ENCODE assay signal across 16 cellular contexts in genomic region chr16:31893824-31894223, GRCh38. TPM values are rescaled to one million over a fixed set of nuclear protein-coding genes. Genes with fewer than 3 reads are reported as not detected.
DNase-seq lines count a peak whose midpoint lies in the region; ATAC-seq and TF ChIP-seq lines count a peak whose summit lies in the region.
"Had no signal": no experiment of that assay in that cellular context is flagged by ENCODE, and none has a peak within 500 bp of the region (broad histone marks: within the 10 kb centered on the region; RNA-seq: fewer than 3 reads in every experiment).

No MANE protein-coding gene starts in this region.

- H3K4me1 Mint-ChIP-seq in activated CD8-positive, alpha-beta T cell treated with anti-CD3 and anti-CD28 coated beads for 36 hours (ENCODE audit: low read depth) = peaks cover 79% of the 10 kb centered on the region
- peaks cover 17% of the 10 kb centered on the region for H3K4me1 Mint-ChIP-seq in activated CD8-positive, alpha-beta T cell treated with anti-CD3 and anti-CD28 coated beads, Interleukin-2, amount 10 ng/mL, durations not matched to agents 7 days and 5 days (ENCODE audit: low read depth)
- H3K4me1 Mint-ChIP-seq in CD4-positive, alpha-beta memory T cell = peaks cover 28 to 71% (median 54%) of the 10 kb centered on the region in 4 donors
- peaks cover 69% of the 10 kb centered on the region for H3K4me1 Mint-ChIP-seq in activated naive CD8-positive, alpha-beta T cell (ENCODE audit: low read depth)
- H3K4me1 Mint-ChIP-seq in naive B cell = peaks cover 28 to 36% (median 35%) of the 10 kb centered on the region in 3 donors

- CTCF ChIA-PET in activated CD8-positive, alpha-beta T cell treated with anti-CD3 and anti-CD28 coated beads for 36 hours (lab: Charles Lee) = interaction anchor here (1.2 kb wide), 2 partner anchors 21 to 203 kb away, joined by 3 read pairs; no protein-coding TSS in a partner anchor
- CTCF ChIA-PET in activated CD8-positive, alpha-beta T cell treated with anti-CD3 and anti-CD28 coated beads, Interleukin-2, amount 10 ng/mL, durations not matched to agents 7 days and 5 days (lab: Charles Lee) = interaction anchor here (1.3 kb wide), 1 partner anchor 25 kb away, joined by 3 read pairs; no protein-coding TSS in a partner anchor
- CTCF ChIA-PET in CD4-positive, alpha-beta memory T cell (lab: Charles Lee; ENCODE audit: partially characterized antibody) = interaction anchor here (0.9 to 1.5 kb wide), 2 partner anchors 25 to 35 kb away, joined by 3 to 5 read pairs; no protein-coding TSS in a partner anchor

- POLR2A ChIA-PET in activated CD8-positive, alpha-beta T cell treated with anti-CD3 and anti-CD28 coated beads for 36 hours (lab: Charles Lee) = interaction anchor here (1.1 to 2.4 kb wide), 6 partner anchors 9 to 18 kb away, joined by 3 to 13 read pairs (median 5); no protein-coding TSS in a partner anchor
- POLR2A ChIA-PET in activated CD8-positive, alpha-beta T cell treated with anti-CD3 and anti-CD28 coated beads, Interleukin-2, amount 10 ng/mL, durations not matched to agents 7 days and 5 days (lab: Charles Lee) = interaction anchor here (2.6 kb wide), 1 partner anchor 20 kb away, joined by 8 read pairs; the partner anchor contains the start of gene ZNF267
- POLR2A ChIA-PET in CD4-positive, alpha-beta memory T cell (lab: Charles Lee; ENCODE audit: partially characterized antibody) = no interaction called here

- peaks cover 0 to 9% of the 10 kb centered on the region in 2 donors for H3K9me3 ChIP-seq in CD4-positive, alpha-beta memory T cell (ENCODE audit: control insufficient read depth in 1 of 2, low read length in 2 of 2)
- H3K9me3 ChIP-seq in aorta (ENCODE audit: control insufficient read depth, low read length) = peaks cover 3% of the 10 kb centered on the region

- H3K36me3 Mint-ChIP-seq in activated CD8-positive, alpha-beta T cell treated with anti-CD3 and anti-CD28 coated beads for 36 hours (ENCODE audit: low read depth) = peaks cover 98% of the 10 kb centered on the region
- H3K36me3 Mint-ChIP-seq in activated CD8-positive, alpha-beta T cell treated with anti-CD3 and anti-CD28 coated beads, Interleukin-2, amount 10 ng/mL, durations not matched to agents 7 days and 5 days (ENCODE audit: low read depth) = peaks cover 98% of the 10 kb centered on the region
- H3K36me3 Mint-ChIP-seq in CD4-positive, alpha-beta memory T cell = peaks cover 92 to 99% of the 10 kb centered on the region in 2 donors
- peaks cover 81% of the 10 kb centered on the region for H3K36me3 Mint-ChIP-seq in activated naive CD8-positive, alpha-beta T cell
- peaks cover 83 to 84% of the 10 kb centered on the region in 2 donors for H3K36me3 Mint-ChIP-seq in naive B cell

- no peak for ATAC-seq in activated CD8-positive, alpha-beta T cell treated with anti-CD3 and anti-CD28 coated beads for 36 hours
- ATAC-seq in activated CD8-positive, alpha-beta T cell treated with anti-CD3 and anti-CD28 coated beads, Interleukin-2, amount 10 ng/mL, durations not matched to agents 7 days and 5 days = no peak
- ATAC-seq in naive B cell (ENCODE audit: low read depth in 2 of 2) = no peak
- ATAC-seq in GM21381 (IDR thresholded peaks at IDR 0.05; ENCODE audit: unreplicated experiment) = no peak
- ATAC-seq in aorta (ENCODE audit: low FRiP score) = no peak

- H3K27ac Mint-ChIP-seq in activated CD8-positive, alpha-beta T cell treated with anti-CD3 and anti-CD28 coated beads for 36 hours = peak overlapping the region; percentile 60
- no peak overlapping the region for H3K27ac Mint-ChIP-seq in activated CD8-positive, alpha-beta T cell treated with anti-CD3 and anti-CD28 coated beads, Interleukin-2, amount 10 ng/mL, durations not matched to agents 7 days and 5 days
- H3K27ac Mint-ChIP-seq in CD4-positive, alpha-beta memory T cell = peak overlapping the region in 5 of 7 donors; percentile 45 to 72 (median 60)
- H3K27ac Mint-ChIP-seq in activated naive CD8-positive, alpha-beta T cell = peak overlapping the region; percentile 46
- H3K27ac Mint-ChIP-seq in naive B cell = peak overlapping the region in 4 of 6 donors; percentile 41 to 85 (median 72)

- no peak overlapping the region for H3K4me3 Mint-ChIP-seq in activated CD8-positive, alpha-beta T cell treated with anti-CD3 and anti-CD28 coated beads for 36 hours
- no peak overlapping the region for H3K4me3 Mint-ChIP-seq in activated CD8-positive, alpha-beta T cell treated with anti-CD3 and anti-CD28 coated beads, Interleukin-2, amount 10 ng/mL, durations not matched to agents 7 days and 5 days
- H3K4me3 Mint-ChIP-seq in CD4-positive, alpha-beta memory T cell = no peak overlapping the region
- H3K4me3 Mint-ChIP-seq in activated naive CD8-positive, alpha-beta T cell = no peak overlapping the region
- H3K4me3 Mint-ChIP-seq in naive B cell = peak overlapping the region in 2 of 8 donors; percentile 31 to 64

- H3K36me3 ChIP-seq in CD4-positive, alpha-beta memory T cell (ENCODE audit: insufficient read depth, low read length) = peaks cover 54% of the 10 kb centered on the region
- peaks cover 7 to 12% of the 10 kb centered on the region in 2 donors for H3K36me3 ChIP-seq in aorta (ENCODE audit: control insufficient read depth in 1 of 2, insufficient read depth in 2 of 2, low read length in 1 of 2)

- intact Hi-C loops in activated CD8-positive, alpha-beta T cell treated with anti-CD3 and anti-CD28 coated beads for 36 hours (cut with micrococcal nuclease) = no loop called here
- intact Hi-C loops in CD4-positive, alpha-beta memory T cell (cut with micrococcal nuclease) = no loop called here
- intact Hi-C loops in aorta (cut with DNase I) = no loop called here

- peaks cover 62% of the 10 kb centered on the region for H3K9me3 Mint-ChIP-seq in activated CD8-positive, alpha-beta T cell treated with anti-CD3 and anti-CD28 coated beads for 36 hours
- peaks cover 74% of the 10 kb centered on the region for H3K9me3 Mint-ChIP-seq in activated CD8-positive, alpha-beta T cell treated with anti-CD3 and anti-CD28 coated beads, Interleukin-2, amount 10 ng/mL, durations not matched to agents 7 days and 5 days (ENCODE audit: insufficient read depth)
- H3K9me3 Mint-ChIP-seq in CD4-positive, alpha-beta memory T cell = peaks cover 7 to 64% (median 51%) of the 10 kb centered on the region in 8 donors
- peaks cover 26% of the 10 kb centered on the region for H3K9me3 Mint-ChIP-seq in activated naive CD8-positive, alpha-beta T cell (ENCODE audit: low read depth)
- peaks cover 9 to 60% (median 45%) of the 10 kb centered on the region in 7 donors for H3K9me3 Mint-ChIP-seq in naive B cell

- no peak overlapping the region for H3K27ac ChIP-seq in CD4-positive, alpha-beta memory T cell (ENCODE audit: low read depth, low read length)
- H3K27ac ChIP-seq in aorta (ENCODE audit: low read depth in 1 of 2, low read length in 2 of 2) = no peak overlapping the region
- H3K27ac ChIP-seq: C4-2B had no signal

- no peaks in the 10 kb centered on the region for H3K27me3 Mint-ChIP-seq in activated CD8-positive, alpha-beta T cell treated with anti-CD3 and anti-CD28 coated beads for 36 hours
- H3K27me3 Mint-ChIP-seq in activated CD8-positive, alpha-beta T cell treated with anti-CD3 and anti-CD28 coated beads, Interleukin-2, amount 10 ng/mL, durations not matched to agents 7 days and 5 days (ENCODE audit: low read depth) = no peaks in the 10 kb centered on the region
- no peaks in the 10 kb centered on the region for H3K27me3 Mint-ChIP-seq in CD4-positive, alpha-beta memory T cell
- H3K27me3 Mint-ChIP-seq in activated naive CD8-positive, alpha-beta T cell = no peaks in the 10 kb centered on the region
- H3K27me3 Mint-ChIP-seq in naive B cell = no peaks in the 10 kb centered on the region

- no peak for DNase-seq in activated CD8-positive, alpha-beta T cell treated with anti-CD3 and anti-CD28 coated beads for 36 hours
- no peak for DNase-seq in activated CD8-positive, alpha-beta T cell treated with anti-CD3 and anti-CD28 coated beads, Interleukin-2, amount 10 ng/mL, durations not matched to agents 7 days and 5 days
- DNase-seq in CD4-positive, alpha-beta memory T cell = no peak
- DNase-seq in naive B cell = no peak
- DNase-seq in NCI-H510A treated with DMSO at 0.1 percent for 48 hours (lab: John Stamatoyannopoulos, UW) = no peak
- DNase-seq in aorta = no peak
- DNase-seq: DND-41, GF-D8, Karpas-422, NCI-H1105 treated with DMSO at 0.1 percent for 48 hours, NCI-H187, NCI-H446, NCI-H774 had no signal

- 96 to 98% methylated on average over 1 of the region's 1 CpG for WGBS in aorta, 2 donors

- peaks cover 9% of the 10 kb centered on the region for H3K4me1 ChIP-seq in CD4-positive, alpha-beta memory T cell (ENCODE audit: insufficient read depth, low read length)
- H3K4me1 ChIP-seq in aorta (ENCODE audit: control insufficient read depth in 1 of 2, insufficient read depth in 2 of 2, low read length in 2 of 2) = peaks cover 0 to 4% of the 10 kb centered on the region in 2 donors

- TF ChIP-seq CTCF in activated CD8-positive, alpha-beta T cell treated with anti-CD3 and anti-CD28 coated beads for 36 hours (IDR thresholded peaks at IDR 0.05) = no peak

- H3K27me3 ChIP-seq in CD4-positive, alpha-beta memory T cell (ENCODE audit: insufficient read depth, low read length) = no peaks in the 10 kb centered on the region
- no peaks in the 10 kb centered on the region for H3K27me3 ChIP-seq in aorta (ENCODE audit: control insufficient read depth in 1 of 2, insufficient read depth in 2 of 2, low read length in 1 of 2)

- no peak overlapping the region for H3K4me3 ChIP-seq in CD4-positive, alpha-beta memory T cell (ENCODE audit: low read length in 2 of 2)
- H3K4me3 ChIP-seq in aorta (ENCODE audit: low read length in 2 of 2) = no peak overlapping the region

RNA-seq across cellular contexts. Expression of gene ZNF267, which starts 20.2 kb away (rescaled TPM):
- 10 to 100 TPM; 67.7 to 70.2 TPM for total RNA-seq in activated CD8-positive, alpha-beta T cell treated with anti-CD3 and anti-CD28 coated beads for 36 hours
- 10 to 100 TPM; 43.9 to 49.8 TPM for total RNA-seq in activated CD8-positive, alpha-beta T cell treated with anti-CD3 and anti-CD28 coated beads, Interleukin-2, amount 10 ng/mL, durations not matched to agents 7 days and 5 days
- 10 to 100 TPM; 47.4 to 51.9 TPM for total RNA-seq in CD4-positive, alpha-beta memory T cell
- 10 to 100 TPM; 12.4 to 17.3 TPM for polyA plus RNA-seq in CD4-positive, alpha-beta memory T cell
- polyA plus RNA-seq in naive B cell (ENCODE audit: low read depth in 6 of 6) (10 to 100 TPM; 11.6 to 24.6 (median 17.6) TPM), aorta (1 to 10 TPM; 1.6 to 1.7 TPM)
- total RNA-seq in aorta = 10 to 100 TPM; 17.4 to 17.7 TPM
